Comparison of ENCODE assay signal across 8 cellular contexts in the genomic region with DNA sequence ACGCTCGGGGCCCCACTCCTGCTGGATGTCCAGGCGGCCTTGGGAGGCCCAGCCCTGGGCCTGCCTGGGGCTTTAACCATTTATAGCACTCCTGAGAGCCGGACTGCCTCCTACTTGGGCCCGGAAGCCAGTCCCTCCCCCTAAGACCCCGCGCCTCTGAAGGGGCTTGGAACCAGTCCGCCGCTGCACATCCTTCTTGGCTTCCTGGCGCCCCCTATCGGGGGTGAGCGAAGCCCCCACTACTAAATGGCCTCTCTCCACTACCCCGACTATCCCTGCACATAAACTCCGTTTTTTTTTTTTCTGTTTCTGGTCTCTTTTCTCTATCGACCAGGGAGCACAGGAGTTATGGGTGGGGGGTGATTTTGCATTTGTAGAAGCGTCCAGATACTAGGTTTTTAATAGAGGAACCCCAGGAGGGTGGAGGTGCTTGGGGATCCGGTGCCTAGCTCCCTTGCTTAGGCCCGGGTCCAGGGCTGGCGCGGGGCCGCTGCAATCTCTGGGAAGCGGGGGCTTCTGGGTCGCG. TPM values are rescaled to one million over a fixed set of nuclear protein-coding genes. Genes with fewer than 3 reads are reported as not detected.
DNase-seq lines count a peak whose midpoint lies in the region; TF ChIP-seq lines count a peak whose summit lies in the region.

No MANE protein-coding gene starts in this region.

- DNase-seq in NCI-H2171 treated with DMSO at 0.1 percent for 48 hours (lab: John Stamatoyannopoulos, UW) = peak; percentile 35
- no peak for DNase-seq in NCI-H2171 (lab: John Stamatoyannopoulos, UW)
- DNase-seq in NCI-H69 (lab: John Stamatoyannopoulos, UW) = peak; percentile 12
- peak; percentile 19 for DNase-seq in kidney glomerular epithelial cell (lab: John Stamatoyannopoulos, UW)
- DNase-seq in dedifferentiated amniotic fluid mesenchymal stem cell (ENCODE audit: extremely low spot score) = no peak
- DNase-seq in NCI-H187 (lab: John Stamatoyannopoulos, UW) = no peak

- H3K9me3 Mint-ChIP-seq in brain = peaks cover 0 to 5% (median 0%) of the 10 kb centered on the region in 5 experiments

- H3K4me1 ChIP-seq in subcutaneous abdominal adipose tissue (ENCODE audit: control insufficient read depth in 5 of 5, insufficient read depth in 5 of 5, low read length in 5 of 5) = peaks cover 4 to 63% (median 54%) of the 10 kb centered on the region in 5 donors

- H3K4me1 Mint-ChIP-seq in brain = peaks cover 67% of the 10 kb centered on the region

- H3K27me3 ChIP-seq in subcutaneous abdominal adipose tissue (ENCODE audit: control insufficient read depth in 5 of 5, insufficient read depth in 4 of 5, low read length in 5 of 5) = peaks cover 0 to 6% (median 5%) of the 10 kb centered on the region in 5 donors

- H3K4me3 Mint-ChIP-seq in brain = peak overlapping the region; percentile 83 to 91 (median 88)

- H3K9ac ChIP-seq in subcutaneous abdominal adipose tissue (ENCODE audit: low read length in 5 of 5) = peak overlapping the region in 4 of 5 donors; percentile 47 to 77 (median 65)

- peaks cover 77% of the 10 kb centered on the region for H3K27me3 Mint-ChIP-seq in brain

- peak overlapping the region; percentile 73 to 96 (median 93) for H3K27ac Mint-ChIP-seq in brain

- TF ChIP-seq CTCF in brain (conservative IDR thresholded peaks at IDR 0.05) = peak; percentile 53 to 83

- peak overlapping the region; percentile 84 for H3K27ac ChIP-seq in subcutaneous abdominal adipose tissue (ENCODE audit: low read depth, low read length)

- peaks cover 5% of the 10 kb centered on the region for H3K36me3 Mint-ChIP-seq in brain

- peak overlapping the region in 4 of 5 donors; percentile 58 to 68 (median 62) for H3K4me3 ChIP-seq in subcutaneous abdominal adipose tissue (ENCODE audit: low read depth in 1 of 5, low read length in 5 of 5)

- no peaks in the 10 kb centered on the region for H3K9me3 ChIP-seq in subcutaneous abdominal adipose tissue (ENCODE audit: control insufficient read depth in 5 of 5, low read length in 5 of 5)

- peaks cover 0 to 10% (median 0%) of the 10 kb centered on the region in 5 donors for H3K36me3 ChIP-seq in subcutaneous abdominal adipose tissue (ENCODE audit: control insufficient read depth in 5 of 5, insufficient read depth in 5 of 5, low read length in 5 of 5)

RNA-seq across cellular contexts. Expression of gene NOL3, which starts 0.6 kb away (rescaled TPM):
- 25.6 TPM for polyA plus RNA-seq in brain (ENCODE audit: insufficient read depth, low read depth, low replicate concordance)

RNA-seq across cellular contexts. Expression of gene HSF4, which starts 5.2 kb away (rescaled TPM):
- 6.4 TPM for polyA plus RNA-seq in brain (ENCODE audit: insufficient read depth, low read depth, low replicate concordance)

RNA-seq across cellular contexts. Expression of gene FBXL8, which starts 9.9 kb away (rescaled TPM):
- polyA plus RNA-seq in brain (ENCODE audit: insufficient read depth, low read depth, low replicate concordance) = 1.5 TPM

RNA-seq across cellular contexts. Expression of gene TRADD, which starts 10.0 kb away (rescaled TPM):
- polyA plus RNA-seq in brain (ENCODE audit: insufficient read depth, low read depth, low replicate concordance) = 2.3 TPM

RNA-seq across cellular contexts. Expression of gene MATCAP1, which starts 14.1 kb away (rescaled TPM):
- polyA plus RNA-seq in brain (ENCODE audit: insufficient read depth, low read depth, low replicate concordance) = 26.6 TPM

Comparison
In these comparisons a context has a peak if more than half of its experiments do, and no peak if none do; other contexts are left out.
1. DNase-seq: peak in NCI-H2171 treated with DMSO at 0.1 percent for 48 hours (single experiment), NCI-H69 (single experiment) and kidney glomerular epithelial cell (single experiment); none in NCI-H2171 (single experiment), dedifferentiated amniotic fluid mesenchymal stem cell (single experiment) and NCI-H187 (0 of 2).